Comparison of ENCODE assay signal across 1 cellular context in genomic region chr7:127807340-127807739, GRCh38.
TF ChIP-seq lines count a peak whose summit lies in the region.

No MANE protein-coding gene starts in this region.

TF ChIP-seq in GM23338, 12 proteins besides CTCF, POLR2A, EP300 and RAD21 (continued from another document):
- TF ChIP-seq ZNF462 (CRISPR knock-in tag; IDR thresholded peaks at IDR 0.05) (no peak), CREB1 (CRISPR knock-in tag; IDR thresholded peaks at IDR 0.05; ENCODE audit: low read depth) (no peak), ZNF331 (CRISPR knock-in tag; IDR thresholded peaks at IDR 0.05; ENCODE audit: low read depth) (no peak), NANOG (IDR thresholded peaks at IDR 0.05; ENCODE audit: borderline replicate concordance) (no peak), REST (IDR thresholded peaks at IDR 0.05; ENCODE audit: unreplicated experiment) (no peak), ZNF114 (CRISPR knock-in tag; IDR thresholded peaks at IDR 0.05) (no peak)
TF ChIP-seq in GM23338: peak in this region for 0.
